11 cellular contexts compared by ENCODE assay signal in the genomic region with DNA sequence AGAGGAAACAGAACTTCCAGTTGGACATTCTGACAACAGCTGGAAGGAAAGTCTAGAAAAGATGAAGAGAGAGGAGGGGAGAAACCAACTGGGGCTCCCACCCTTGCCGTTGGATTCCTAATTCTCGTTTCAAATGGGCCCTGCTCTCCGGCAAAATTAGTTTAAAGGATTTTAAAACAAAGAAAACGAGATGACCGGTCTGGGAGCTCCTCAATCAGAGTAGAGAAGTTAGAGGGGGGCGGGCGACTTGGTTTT. TPM values are rescaled to one million over a fixed set of nuclear protein-coding genes. Genes with fewer than 3 reads are reported as not detected.
DNase-seq lines count a peak whose midpoint lies in the region; ATAC-seq and TF ChIP-seq lines count a peak whose summit lies in the region.
"Had no signal": no experiment of that assay in that cellular context is flagged by ENCODE, and none has a peak within 500 bp of the region (broad histone marks: within the 10 kb centered on the region; RNA-seq: fewer than 3 reads in every experiment).

No MANE protein-coding gene starts in this region.

- H3K9ac ChIP-seq in KMS-11: no peak overlapping the region

- no peak overlapping the region for H3K4me3 Mint-ChIP-seq in T-helper 1 cell treated with Interleukin-12 subunit alpha and Interleukin-12 subunit beta and Interleukin-4 antibody, amounts not matched to agents 30 μg/mL and 1 μg/mL, for 36 hours
- H3K4me3 Mint-ChIP-seq in dendritic cell treated with granulocyte-macrophage colony-stimulating factor and Interleukin-4, amounts not matched to agents 40 ng/mL and 50 ng/mL, for 4 days: peak overlapping the region; percentile 17

- peaks cover 3% of the 10 kb centered on the region for H3K4me1 Mint-ChIP-seq in T-helper 1 cell treated with Interleukin-12 subunit alpha and Interleukin-12 subunit beta and Interleukin-4 antibody, amounts not matched to agents 30 μg/mL and 1 μg/mL, for 36 hours (ENCODE audit: low read depth)
- peaks cover 44% of the 10 kb centered on the region for H3K4me1 Mint-ChIP-seq in dendritic cell treated with granulocyte-macrophage colony-stimulating factor and Interleukin-4, amounts not matched to agents 40 ng/mL and 50 ng/mL, for 4 days (ENCODE audit: low read depth)

- DNase-seq in T-helper 1 cell (no peak), posterior vena cava (ENCODE audit: low spot score) (peak; percentile 20), caudate nucleus (lab: John Stamatoyannopoulos, UW) (no peak), GM03348 (ENCODE audit: low spot score) (no peak)
- DNase-seq: activated CD4-positive, CD25-positive, alpha-beta regulatory T cell; Karpas-422 had no signal

- H2AFZ ChIP-seq in KMS-11 (ENCODE audit: low read depth): peak overlapping the region; percentile 64

- no peaks in the 10 kb centered on the region for H3K4me1 ChIP-seq in KMS-11 (ENCODE audit: low read depth, poor library complexity, severe bottlenecking)

- H3K27ac ChIP-seq in KMS-11 (no peak overlapping the region), caudate nucleus (ENCODE audit: low read depth, low read length) (no peak overlapping the region)

- H3K4me3 ChIP-seq in KMS-11 (IDR thresholded peaks at IDR 0.05; ENCODE audit: insufficient read depth, low read depth, low read length): no peak overlapping the region
- H3K4me3 ChIP-seq: mucosa of descending colon had no signal

- H3K27ac Mint-ChIP-seq in T-helper 1 cell treated with Interleukin-12 subunit alpha and Interleukin-12 subunit beta and Interleukin-4 antibody, amounts not matched to agents 30 μg/mL and 1 μg/mL, for 36 hours: peak overlapping the region; percentile 23
- no peak overlapping the region for H3K27ac Mint-ChIP-seq in dendritic cell treated with granulocyte-macrophage colony-stimulating factor and Interleukin-4, amounts not matched to agents 40 ng/mL and 50 ng/mL, for 4 days

- intact Hi-C loops in dendritic cell treated with granulocyte-macrophage colony-stimulating factor and Interleukin-4, amounts not matched to agents 40 ng/mL and 50 ng/mL, for 4 days (cut with micrococcal nuclease): loop anchor here (10.0 kb wide), 1 partner anchor 82 kb away; no protein-coding TSS in a partner anchor
- intact Hi-C loops in posterior vena cava (cut with DNase I): no loop called here

- no peak for ATAC-seq in HG03045 (IDR thresholded peaks at IDR 0.05; ENCODE audit: unreplicated experiment)

- H3K36me3 Mint-ChIP-seq in T-helper 1 cell treated with Interleukin-12 subunit alpha and Interleukin-12 subunit beta and Interleukin-4 antibody, amounts not matched to agents 30 μg/mL and 1 μg/mL, for 36 hours (ENCODE audit: low read depth): peaks cover 3% of the 10 kb centered on the region
- H3K36me3 Mint-ChIP-seq in dendritic cell treated with granulocyte-macrophage colony-stimulating factor and Interleukin-4, amounts not matched to agents 40 ng/mL and 50 ng/mL, for 4 days (ENCODE audit: low read depth): no peaks in the 10 kb centered on the region

- H3K9me3 Mint-ChIP-seq in T-helper 1 cell treated with Interleukin-12 subunit alpha and Interleukin-12 subunit beta and Interleukin-4 antibody, amounts not matched to agents 30 μg/mL and 1 μg/mL, for 36 hours: no peaks in the 10 kb centered on the region
- H3K9me3 Mint-ChIP-seq in dendritic cell treated with granulocyte-macrophage colony-stimulating factor and Interleukin-4, amounts not matched to agents 40 ng/mL and 50 ng/mL, for 4 days: no peaks in the 10 kb centered on the region

- no peaks in the 10 kb centered on the region for H4K20me1 ChIP-seq in KMS-11 (ENCODE audit: insufficient read depth)

- TF ChIP-seq CTCF in KMS-11 (conservative IDR thresholded peaks at IDR 0.05; ENCODE audit: low read depth, low read length): no peak

- no peak overlapping the region for H3K4me2 ChIP-seq in KMS-11

- no peaks in the 10 kb centered on the region for H3K79me2 ChIP-seq in KMS-11 (ENCODE audit: insufficient read depth, low read depth)

- no peaks in the 10 kb centered on the region for H3K36me3 ChIP-seq in KMS-11 (ENCODE audit: insufficient read depth)

- peaks cover 22% of the 10 kb centered on the region for H3K27me3 ChIP-seq in KMS-11 (ENCODE audit: insufficient read depth, low read depth)

- peaks cover 75% of the 10 kb centered on the region for H3K27me3 Mint-ChIP-seq in T-helper 1 cell treated with Interleukin-12 subunit alpha and Interleukin-12 subunit beta and Interleukin-4 antibody, amounts not matched to agents 30 μg/mL and 1 μg/mL, for 36 hours (ENCODE audit: low read depth)
- H3K27me3 Mint-ChIP-seq in dendritic cell treated with granulocyte-macrophage colony-stimulating factor and Interleukin-4, amounts not matched to agents 40 ng/mL and 50 ng/mL, for 4 days: peaks cover 88% of the 10 kb centered on the region

RNA-seq across cellular contexts. Expression of a gene that starts 1.5 kb away (rescaled TPM):
- under 1 TPM; 0.14 to 0.19 TPM for total RNA-seq in posterior vena cava
- total RNA-seq: mucosa of descending colon had no signal
